Comparison of ENCODE assay signal across 10 cellular contexts in the genomic region with DNA sequence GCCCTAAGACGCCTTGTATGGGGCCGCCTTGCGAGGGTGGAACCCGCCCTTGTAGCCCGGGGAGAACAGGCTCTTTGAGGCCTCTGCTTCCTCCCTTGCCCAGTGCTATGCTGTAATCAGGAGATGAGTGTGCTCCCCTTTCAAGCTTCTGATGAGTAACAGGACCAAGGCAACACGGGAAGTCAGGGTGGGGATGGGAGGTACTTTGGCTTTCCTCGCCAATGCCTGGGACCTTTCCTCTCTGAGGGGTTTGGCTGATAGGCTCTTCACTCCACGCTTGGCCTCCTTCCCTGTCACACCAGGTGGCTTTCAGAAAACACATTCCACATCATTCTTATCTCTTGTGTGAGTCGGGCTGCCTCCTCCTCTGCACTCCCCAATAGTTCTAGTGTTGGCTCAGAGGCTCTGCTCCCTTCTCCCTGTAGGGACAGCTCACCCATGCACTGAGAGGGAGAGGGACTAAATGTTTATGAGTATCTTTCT.
DNase-seq lines count a peak whose midpoint lies in the region; ATAC-seq and TF ChIP-seq lines count a peak whose summit lies in the region.
"Had no signal": no experiment of that assay in that cellular context is flagged by ENCODE, and none has a peak within 500 bp of the region (broad histone marks: within the 10 kb centered on the region; RNA-seq: fewer than 3 reads in every experiment).

No MANE protein-coding gene starts in this region.

- H3K27ac Mint-ChIP-seq in WTC11, result no peak overlapping the region
- H3K27ac Mint-ChIP-seq: brain had no signal

- H3K4me3 Mint-ChIP-seq in WTC11, result no peak overlapping the region
- H3K4me3 Mint-ChIP-seq: brain had no signal

- DNase-seq in HS-5 (ENCODE audit: low read depth) (peak; percentile 82), WTC11 (ENCODE audit: low spot score) (no peak), fibroblast of peridontal ligament (ENCODE audit: extremely low read depth) (peak; percentile 47), KG1 (lab: John Stamatoyannopoulos, UW) (no peak), NCI-H2171 treated with DMSO at 0.1 percent for 48 hours (lab: John Stamatoyannopoulos, UW) (no peak)
- DNase-seq in stimulated activated CD4-positive, alpha-beta T cell treated with anti-CD3 and anti-CD28 coated beads, Interleukin-15, amount 100 ng/mL, for 48 hours (ENCODE audit: low read depth in 2 of 2), result peak; percentile 27
- DNase-seq: NCI-H146 had no signal

- peaks cover 2% of the 10 kb centered on the region; the same call in 1 of the 2 replicates for H3K4me1 Mint-ChIP-seq in WTC11
- H3K4me1 Mint-ChIP-seq: brain had no signal

- ATAC-seq in WTC11, result peak; percentile 34; the same call in 1 of the 2 replicates
- ATAC-seq in GM19455 (IDR thresholded peaks at IDR 0.05; ENCODE audit: unreplicated experiment), result no peak
- ATAC-seq in GM18873 (IDR thresholded peaks at IDR 0.05; ENCODE audit: low FRiP score, unreplicated experiment), result no peak

- H3K9me3 Mint-ChIP-seq in WTC11, result no peaks in the 10 kb centered on the region

- POLR2A ChIA-PET in WTC11 (lab: Charles Lee), result no interaction called here

- CTCF ChIA-PET in WTC11 (lab: Charles Lee), result no interaction called here

- no peaks in the 10 kb centered on the region for H3K36me3 Mint-ChIP-seq in WTC11
- H3K36me3 Mint-ChIP-seq: brain had no signal

- H3K27me3 Mint-ChIP-seq in WTC11 (ENCODE audit: low read depth), result no peaks in the 10 kb centered on the region
- H3K27me3 Mint-ChIP-seq: brain had no signal

- no peak for TF ChIP-seq CTCF in WTC11 (IDR thresholded peaks at IDR 0.05)

TF ChIP-seq in WTC11, 78 proteins besides CTCF, POLR2A, EP300 and RAD21 (continues in another document):
- TF ChIP-seq NFYB (CRISPR knock-in tag; conservative IDR thresholded peaks at IDR 0.05; ENCODE audit: low read depth) (no peak), EMX1 (CRISPR knock-in tag; IDR thresholded peaks at IDR 0.05) (no peak), ZNF396 (CRISPR knock-in tag; IDR thresholded peaks at IDR 0.05; ENCODE audit: borderline replicate concordance) (no peak), SOX15 (CRISPR knock-in tag; IDR thresholded peaks at IDR 0.05) (no peak), FOXJ3 (CRISPR knock-in tag; IDR thresholded peaks at IDR 0.05; ENCODE audit: borderline replicate concordance) (no peak), ZNF317 (CRISPR knock-in tag; IDR thresholded peaks at IDR 0.05; ENCODE audit: borderline replicate concordance, low read depth) (no peak), HMGA2 (CRISPR knock-in tag; IDR thresholded peaks at IDR 0.05) (no peak), IRF2 (CRISPR knock-in tag; IDR thresholded peaks at IDR 0.05; ENCODE audit: borderline replicate concordance, low read depth) (no peak)
- TF ChIP-seq, protein P1, sequence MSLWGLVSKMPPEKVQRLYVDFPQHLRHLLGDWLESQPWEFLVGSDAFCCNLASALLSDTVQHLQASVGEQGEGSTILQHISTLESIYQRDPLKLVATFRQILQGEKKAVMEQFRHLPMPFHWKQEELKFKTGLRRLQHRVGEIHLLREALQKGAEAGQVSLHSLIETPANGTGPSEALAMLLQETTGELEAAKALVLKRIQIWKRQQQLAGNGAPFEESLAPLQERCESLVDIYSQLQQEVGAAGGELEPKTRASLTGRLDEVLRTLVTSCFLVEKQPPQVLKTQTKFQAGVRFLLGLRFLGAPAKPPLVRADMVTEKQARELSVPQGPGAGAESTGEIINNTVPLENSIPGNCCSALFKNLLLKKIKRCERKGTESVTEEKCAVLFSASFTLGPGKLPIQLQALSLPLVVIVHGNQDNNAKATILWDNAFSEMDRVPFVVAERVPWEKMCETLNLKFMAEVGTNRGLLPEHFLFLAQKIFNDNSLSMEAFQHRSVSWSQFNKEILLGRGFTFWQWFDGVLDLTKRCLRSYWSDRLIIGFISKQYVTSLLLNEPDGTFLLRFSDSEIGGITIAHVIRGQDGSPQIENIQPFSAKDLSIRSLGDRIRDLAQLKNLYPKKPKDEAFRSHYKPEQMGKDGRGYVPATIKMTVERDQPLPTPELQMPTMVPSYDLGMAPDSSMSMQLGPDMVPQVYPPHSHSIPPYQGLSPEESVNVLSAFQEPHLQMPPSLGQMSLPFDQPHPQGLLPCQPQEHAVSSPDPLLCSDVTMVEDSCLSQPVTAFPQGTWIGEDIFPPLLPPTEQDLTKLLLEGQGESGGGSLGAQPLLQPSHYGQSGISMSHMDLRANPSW (CRISPR knock-in tag; conservative IDR thresholded peaks at IDR 0.05; ENCODE audit: low read depth), result no peak
- TF ChIP-seq, protein P2, sequence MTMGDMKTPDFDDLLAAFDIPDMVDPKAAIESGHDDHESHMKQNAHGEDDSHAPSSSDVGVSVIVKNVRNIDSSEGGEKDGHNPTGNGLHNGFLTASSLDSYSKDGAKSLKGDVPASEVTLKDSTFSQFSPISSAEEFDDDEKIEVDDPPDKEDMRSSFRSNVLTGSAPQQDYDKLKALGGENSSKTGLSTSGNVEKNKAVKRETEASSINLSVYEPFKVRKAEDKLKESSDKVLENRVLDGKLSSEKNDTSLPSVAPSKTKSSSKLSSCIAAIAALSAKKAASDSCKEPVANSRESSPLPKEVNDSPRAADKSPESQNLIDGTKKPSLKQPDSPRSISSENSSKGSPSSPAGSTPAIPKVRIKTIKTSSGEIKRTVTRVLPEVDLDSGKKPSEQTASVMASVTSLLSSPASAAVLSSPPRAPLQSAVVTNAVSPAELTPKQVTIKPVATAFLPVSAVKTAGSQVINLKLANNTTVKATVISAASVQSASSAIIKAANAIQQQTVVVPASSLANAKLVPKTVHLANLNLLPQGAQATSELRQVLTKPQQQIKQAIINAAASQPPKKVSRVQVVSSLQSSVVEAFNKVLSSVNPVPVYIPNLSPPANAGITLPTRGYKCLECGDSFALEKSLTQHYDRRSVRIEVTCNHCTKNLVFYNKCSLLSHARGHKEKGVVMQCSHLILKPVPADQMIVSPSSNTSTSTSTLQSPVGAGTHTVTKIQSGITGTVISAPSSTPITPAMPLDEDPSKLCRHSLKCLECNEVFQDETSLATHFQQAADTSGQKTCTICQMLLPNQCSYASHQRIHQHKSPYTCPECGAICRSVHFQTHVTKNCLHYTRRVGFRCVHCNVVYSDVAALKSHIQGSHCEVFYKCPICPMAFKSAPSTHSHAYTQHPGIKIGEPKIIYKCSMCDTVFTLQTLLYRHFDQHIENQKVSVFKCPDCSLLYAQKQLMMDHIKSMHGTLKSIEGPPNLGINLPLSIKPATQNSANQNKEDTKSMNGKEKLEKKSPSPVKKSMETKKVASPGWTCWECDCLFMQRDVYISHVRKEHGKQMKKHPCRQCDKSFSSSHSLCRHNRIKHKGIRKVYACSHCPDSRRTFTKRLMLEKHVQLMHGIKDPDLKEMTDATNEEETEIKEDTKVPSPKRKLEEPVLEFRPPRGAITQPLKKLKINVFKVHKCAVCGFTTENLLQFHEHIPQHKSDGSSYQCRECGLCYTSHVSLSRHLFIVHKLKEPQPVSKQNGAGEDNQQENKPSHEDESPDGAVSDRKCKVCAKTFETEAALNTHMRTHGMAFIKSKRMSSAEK (CRISPR knock-in tag; IDR thresholded peaks at IDR 0.05; ENCODE audit: borderline replicate concordance), result no peak
- TF ChIP-seq, protein P3, sequence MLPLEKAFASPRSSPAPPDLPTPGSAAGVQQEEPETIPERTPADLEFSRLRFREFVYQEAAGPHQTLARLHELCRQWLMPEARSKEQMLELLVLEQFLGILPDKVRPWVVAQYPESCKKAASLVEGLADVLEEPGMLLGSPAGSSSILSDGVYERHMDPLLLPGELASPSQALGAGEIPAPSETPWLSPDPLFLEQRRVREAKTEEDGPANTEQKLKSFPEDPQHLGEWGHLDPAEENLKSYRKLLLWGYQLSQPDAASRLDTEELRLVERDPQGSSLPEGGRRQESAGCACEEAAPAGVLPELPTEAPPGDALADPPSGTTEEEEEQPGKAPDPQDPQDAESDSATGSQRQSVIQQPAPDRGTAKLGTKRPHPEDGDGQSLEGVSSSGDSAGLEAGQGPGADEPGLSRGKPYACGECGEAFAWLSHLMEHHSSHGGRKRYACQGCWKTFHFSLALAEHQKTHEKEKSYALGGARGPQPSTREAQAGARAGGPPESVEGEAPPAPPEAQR (CRISPR knock-in tag; IDR thresholded peaks at IDR 0.05), result no peak
- TF ChIP-seq, protein P4, sequence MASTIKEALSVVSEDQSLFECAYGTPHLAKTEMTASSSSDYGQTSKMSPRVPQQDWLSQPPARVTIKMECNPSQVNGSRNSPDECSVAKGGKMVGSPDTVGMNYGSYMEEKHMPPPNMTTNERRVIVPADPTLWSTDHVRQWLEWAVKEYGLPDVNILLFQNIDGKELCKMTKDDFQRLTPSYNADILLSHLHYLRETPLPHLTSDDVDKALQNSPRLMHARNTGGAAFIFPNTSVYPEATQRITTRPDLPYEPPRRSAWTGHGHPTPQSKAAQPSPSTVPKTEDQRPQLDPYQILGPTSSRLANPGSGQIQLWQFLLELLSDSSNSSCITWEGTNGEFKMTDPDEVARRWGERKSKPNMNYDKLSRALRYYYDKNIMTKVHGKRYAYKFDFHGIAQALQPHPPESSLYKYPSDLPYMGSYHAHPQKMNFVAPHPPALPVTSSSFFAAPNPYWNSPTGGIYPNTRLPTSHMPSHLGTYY (CRISPR knock-in tag; IDR thresholded peaks at IDR 0.05), result no peak
- TF ChIP-seq, protein P5, sequence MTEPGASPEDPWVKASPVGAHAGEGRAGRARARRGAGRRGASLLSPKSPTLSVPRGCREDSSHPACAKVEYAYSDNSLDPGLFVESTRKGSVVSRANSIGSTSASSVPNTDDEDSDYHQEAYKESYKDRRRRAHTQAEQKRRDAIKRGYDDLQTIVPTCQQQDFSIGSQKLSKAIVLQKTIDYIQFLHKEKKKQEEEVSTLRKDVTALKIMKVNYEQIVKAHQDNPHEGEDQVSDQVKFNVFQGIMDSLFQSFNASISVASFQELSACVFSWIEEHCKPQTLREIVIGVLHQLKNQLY (CRISPR knock-in tag; IDR thresholded peaks at IDR 0.05), result no peak

Comparison
In these comparisons a context has a peak if more than half of its experiments do, and no peak if none do; other contexts are left out.
1. DNase-seq: peak in HS-5 (single experiment), fibroblast of peridontal ligament (single experiment) and stimulated activated CD4-positive, alpha-beta T cell treated with anti-CD3 and anti-CD28 coated beads, Interleukin-15, amount 100 ng/mL, for 48 hours (2 of 2); none in WTC11 (single experiment), KG1 (single experiment) and NCI-H2171 treated with DMSO at 0.1 percent for 48 hours (single experiment).